8 cellular contexts compared by ENCODE assay signal in the genomic region with DNA sequence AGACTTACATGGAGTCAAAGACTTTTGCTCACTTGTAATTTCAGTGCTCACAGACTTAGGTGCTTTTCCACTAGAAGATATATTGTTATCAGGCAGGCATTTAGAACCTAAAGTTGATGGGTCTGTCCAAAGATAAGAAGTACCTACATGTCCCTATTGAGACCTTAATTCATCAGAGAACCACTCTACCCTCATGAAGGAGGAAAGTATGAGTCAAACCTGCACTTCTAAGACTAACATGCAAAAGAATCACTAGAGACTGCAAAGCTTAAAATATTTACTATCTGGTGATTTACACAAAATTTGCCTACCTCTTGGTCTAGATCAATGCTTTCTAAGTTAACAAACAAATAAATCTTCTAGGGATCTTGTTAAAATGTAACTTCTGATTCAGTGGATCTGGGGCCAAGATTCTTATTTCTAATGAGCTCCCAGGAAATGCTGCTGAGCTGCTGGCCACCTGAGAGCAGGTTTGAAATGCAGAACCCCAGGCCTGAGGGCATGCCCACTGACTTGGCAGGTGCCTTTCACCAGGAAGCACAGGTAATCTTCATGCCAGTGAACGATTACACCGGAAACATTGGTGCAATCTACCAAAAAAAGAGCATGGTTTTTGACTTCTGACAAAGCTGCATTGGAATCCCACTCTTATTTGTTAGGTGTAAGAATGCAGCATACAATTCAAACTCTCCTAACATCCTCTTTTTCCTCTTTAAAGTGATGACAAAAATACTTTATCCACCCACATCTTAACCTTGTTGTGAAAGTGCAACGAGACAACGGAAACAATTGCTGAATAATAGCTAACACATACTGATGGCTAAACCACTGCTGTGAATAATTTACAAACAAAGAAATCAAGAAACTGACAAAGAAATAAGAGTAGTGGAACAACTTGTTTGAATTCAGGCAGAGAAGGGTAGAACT.
DNase-seq lines count a peak whose midpoint lies in the region; ATAC-seq and TF ChIP-seq lines count a peak whose summit lies in the region.

No MANE protein-coding gene starts in this region.

- peak; percentile 75 for ATAC-seq in GM18907 (IDR thresholded peaks at IDR 0.05; ENCODE audit: unreplicated experiment)
- ATAC-seq in HG02588 (IDR thresholded peaks at IDR 0.05; ENCODE audit: unreplicated experiment): peak; percentile 54
- no peak for ATAC-seq in aorta (ENCODE audit: low FRiP score)
- ATAC-seq in sciatic nerve: no peak

- 0 out of 2 replicates have a peak overlapping the region, but pooled peaks have one; percentile 27 for H3K4me2 ChIP-seq in KMS-11

- peak overlapping the region; percentile 70 to 91 (median 84) for H3K27ac Mint-ChIP-seq in nephron

- H3K9me3 ChIP-seq in aorta (ENCODE audit: control insufficient read depth, low read length): no peaks in the 10 kb centered on the region

- H3K9me3 Mint-ChIP-seq in nephron: no peaks in the 10 kb centered on the region

- H3K36me3 Mint-ChIP-seq in nephron (ENCODE audit: low read depth): no peaks in the 10 kb centered on the region

- H3K4me3 ChIP-seq in KMS-11 (IDR thresholded peaks at IDR 0.05; ENCODE audit: insufficient read depth, low read depth, low read length) (no peak overlapping the region), aorta (ENCODE audit: low read length in 2 of 2) (no peak overlapping the region)

- no peak overlapping the region for H2AFZ ChIP-seq in KMS-11 (ENCODE audit: low read depth)

- peaks cover 11% of the 10 kb centered on the region for H3K4me1 ChIP-seq in KMS-11 (ENCODE audit: low read depth, poor library complexity, severe bottlenecking)
- H3K4me1 ChIP-seq in aorta (ENCODE audit: control insufficient read depth in 1 of 2, insufficient read depth in 2 of 2, low read length in 2 of 2): no peaks in the 10 kb centered on the region

- H3K36me3 ChIP-seq in KMS-11 (ENCODE audit: insufficient read depth) (no peaks in the 10 kb centered on the region), aorta (ENCODE audit: control insufficient read depth in 1 of 2, insufficient read depth in 2 of 2, low read length in 1 of 2) (no peaks in the 10 kb centered on the region)

- no peak overlapping the region for H3K9ac ChIP-seq in KMS-11

- H3K27ac ChIP-seq in KMS-11 (no peak overlapping the region), aorta (ENCODE audit: low read depth in 1 of 2, low read length in 2 of 2) (no peak overlapping the region)

- peaks cover 3% of the 10 kb centered on the region for H3K27me3 Mint-ChIP-seq in nephron (ENCODE audit: low read depth)

- H3K4me3 Mint-ChIP-seq in nephron: no peak overlapping the region

- 79 to 80% methylated on average over 4 of the region's 4 CpGs for whole genome bisulfite sequencing in aorta, 2 donors

- H3K4me1 Mint-ChIP-seq in nephron: peaks cover 37% of the 10 kb centered on the region

- no peaks in the 10 kb centered on the region for H4K20me1 ChIP-seq in KMS-11 (ENCODE audit: insufficient read depth)

- TF ChIP-seq CTCF in KMS-11 (conservative IDR thresholded peaks at IDR 0.05; ENCODE audit: low read depth, low read length) (no peak), nephron (IDR thresholded peaks at IDR 0.05; ENCODE audit: unreplicated experiment in 3 of 3) (no peak)

- intact Hi-C loops in aorta (cut with DNase I) (loop anchor here in 1 of 2 donors (5.0 kb wide), 1 partner anchor 856 kb away; no protein-coding TSS in a partner anchor), sciatic nerve (cut with DNase I) (no loop called here)

- DNase-seq in aorta: no peak
- DNase-seq in nucleus accumbens (lab: John Stamatoyannopoulos, UW): no peak
- DNase-seq in NCI-H2029 (lab: John Stamatoyannopoulos, UW): no peak
- no peak for DNase-seq in sciatic nerve (ENCODE audit: low spot score)

- H3K27me3 ChIP-seq in KMS-11 (ENCODE audit: insufficient read depth, low read depth) (no peaks in the 10 kb centered on the region), aorta (ENCODE audit: control insufficient read depth in 1 of 2, insufficient read depth in 2 of 2, low read length in 1 of 2) (no peaks in the 10 kb centered on the region)

- H3K79me2 ChIP-seq in KMS-11 (ENCODE audit: insufficient read depth, low read depth): no peaks in the 10 kb centered on the region

Comparison
In these comparisons a context has a peak if more than half of its experiments do, and no peak if none do; other contexts are left out.
1. ATAC-seq: peak in GM18907 (single experiment) and HG02588 (single experiment); none in aorta (single experiment) and sciatic nerve (single experiment).